Comparison of ENCODE assay signal across 9 cellular contexts in genomic region chr4:2040391-2041233, GRCh38. TPM values are rescaled to one million over a fixed set of nuclear protein-coding genes. Genes with fewer than 3 reads are reported as not detected.
DNase-seq lines count a peak whose midpoint lies in the region; ATAC-seq and TF ChIP-seq lines count a peak whose summit lies in the region.
"Had no signal": no experiment of that assay in that cellular context is flagged by ENCODE, and none has a peak within 500 bp of the region (broad histone marks: within the 10 kb centered on the region; RNA-seq: fewer than 3 reads in every experiment).

No MANE protein-coding gene starts in this region.

- H3K9ac ChIP-seq in GM23248 = no peak overlapping the region

- peak overlapping the region; percentile 51 for H3K4me2 ChIP-seq in GM23248 (ENCODE audit: unreplicated experiment)

- H3K27ac ChIP-seq in GM23248 (no peak overlapping the region), right atrium auricular region (no peak overlapping the region), sigmoid colon (no peak overlapping the region)

- peaks cover 8% of the 10 kb centered on the region; the same call in 1 of the 2 replicates for H3K27me3 ChIP-seq in GM23248 (replicated peaks; ENCODE audit: insufficient read depth)
- H3K27me3 ChIP-seq in right atrium auricular region = peaks cover 15 to 19% of the 10 kb centered on the region in 2 donors
- H3K27me3 ChIP-seq in sigmoid colon = peaks cover 24 to 75% (median 50%) of the 10 kb centered on the region in 3 donors

- no peaks in the 10 kb centered on the region for H3K4me1 ChIP-seq in GM23248 (ENCODE audit: insufficient read depth)
- H3K4me1 ChIP-seq in right atrium auricular region = peaks cover 0 to 25% of the 10 kb centered on the region in 2 donors
- H3K4me1 ChIP-seq in sigmoid colon = peaks cover 0 to 28% (median 27%) of the 10 kb centered on the region in 4 donors

- H4K20me1 ChIP-seq in GM23248 (ENCODE audit: insufficient read depth) = no peaks in the 10 kb centered on the region

- peak overlapping the region; percentile 82 for H2AFZ ChIP-seq in GM23248

- H3K36me3 ChIP-seq in GM23248 (ENCODE audit: low read depth) = no peaks in the 10 kb centered on the region
- no peaks in the 10 kb centered on the region for H3K36me3 ChIP-seq in right atrium auricular region
- H3K36me3 ChIP-seq in sigmoid colon = no peaks in the 10 kb centered on the region

- 3 to 6% methylated on average over 36 to 45 of the region's 91 CpGs for WGBS in GM23248 (ENCODE audit: low coverage in 1 of 2, low lambda C conversion rate in 2 of 2, missing lambda C conversion rate in 2 of 2), 2 experiments
- 11 to 52% methylated on average over 91 of the region's 91 CpGs for WGBS in sigmoid colon, 2 donors

- H3K27ac Mint-ChIP-seq in T-helper 17 cell = no peak overlapping the region

- peaks cover 13% of the 10 kb centered on the region for H3K4me1 Mint-ChIP-seq in T-helper 17 cell

- H3K9me2 ChIP-seq in GM23248 (ENCODE audit: insufficient read depth) = no peaks in the 10 kb centered on the region

- no peaks in the 10 kb centered on the region for H3K79me2 ChIP-seq in GM23248 (ENCODE audit: insufficient read depth)

- intact Hi-C loops in sigmoid colon (cut with DNase I) = no loop called here

- TF ChIP-seq CTCF in right atrium auricular region (IDR thresholded peaks at IDR 0.05) (no peak), sigmoid colon (IDR thresholded peaks at IDR 0.05) (no peak)

- H3K36me3 Mint-ChIP-seq in T-helper 17 cell (ENCODE audit: low read depth) = peaks cover 4% of the 10 kb centered on the region

- TF ChIP-seq POLR2A in sigmoid colon (IDR thresholded peaks at IDR 0.05) = no peak

- H3K27me3 Mint-ChIP-seq in T-helper 17 cell = peaks cover 37% of the 10 kb centered on the region

- no peak for ATAC-seq in T-helper 17 cell
- ATAC-seq in GM18861 (IDR thresholded peaks at IDR 0.05; ENCODE audit: unreplicated experiment) = no peak
- ATAC-seq in activated CD4-positive, CD25-positive, alpha-beta regulatory T cell treated with anti-CD3 and anti-CD28 coated beads, Interleukin-2, amount 50 U/mL, for 24 hours = no peak

- in situ Hi-C loops in GM23248 (cut with MboI) = no loop called here

- peak overlapping the region; percentile 75 for H3K4me3 ChIP-seq in GM23248
- H3K4me3 ChIP-seq in right atrium auricular region = peak overlapping the region; percentile 65 to 71
- peak overlapping the region in 3 of 4 donors; percentile 53 to 71 (median 64) for H3K4me3 ChIP-seq in sigmoid colon

- peak overlapping the region; percentile 73 for H3K4me3 Mint-ChIP-seq in T-helper 17 cell

- no peaks in the 10 kb centered on the region for H3F3A ChIP-seq in GM23248 (ENCODE audit: insufficient read depth)

- H3K9me3 ChIP-seq in GM23248 (ENCODE audit: low read depth) = no peaks in the 10 kb centered on the region
- no peaks in the 10 kb centered on the region for H3K9me3 ChIP-seq in T-helper 17 cell (ENCODE audit: control insufficient read depth, low read length, poor library complexity, severe bottlenecking)
- H3K9me3 ChIP-seq in right atrium auricular region = no peaks in the 10 kb centered on the region
- no peaks in the 10 kb centered on the region for H3K9me3 ChIP-seq in sigmoid colon

- TF ChIP-seq EP300 in sigmoid colon (IDR thresholded peaks at IDR 0.05) = no peak

- DNase-seq in GM23248 = no peak
- no peak for DNase-seq in T-helper 17 cell
- DNase-seq in right atrium auricular region (ENCODE audit: low spot score) = no peak
- DNase-seq in sigmoid colon = no peak
- no peak for DNase-seq in cerebellar cortex (ENCODE audit: low spot score)
- no peak for DNase-seq in activated CD4-positive, alpha-beta T cell treated with anti-CD3 and anti-CD28 coated beads for 48 hours

RNA-seq across cellular contexts. Expression of gene NAT8L, which starts 18.5 kb away (rescaled TPM):
- 0.38 TPM in 1 of 2 replicates, not detected in the other for total RNA-seq in GM23248 (2014; rRNA removed; shearing (Covaris generic))
- 0.03 TPM in 1 of 2 replicates, not detected in the other for polyA plus RNA-seq in GM23248 (2016; fragmentation: Nextera tagmentation; extraction: Ambion mirVana)
- not detected for total RNA-seq in T-helper 17 cell
- 1 to 10 TPM; 3.0 to 3.2 TPM for total RNA-seq in right atrium auricular region
- total RNA-seq in sigmoid colon = under 1 TPM in 3 of 4 donors, not detected in 1; 0.27 to 0.36 (median 0.28) TPM
- polyA plus RNA-seq in sigmoid colon = 1 to 10 TPM in 1 of 3 donors, under 1 TPM in 1, not detected in 1; under 0.01 to 2.4 TPM
- total RNA-seq: glomerular endothelial cell had no signal

RNA-seq across cellular contexts. Expression of gene NELFA, which starts 31.8 kb away (rescaled TPM):
- total RNA-seq in GM23248 (2014; rRNA removed; shearing (Covaris generic)) = 16.9 and 18.7 TPM in 2 replicates
- polyA plus RNA-seq in GM23248 (2016; fragmentation: Nextera tagmentation; extraction: Ambion mirVana) = 23.6 and 23.9 TPM in 2 replicates
- 10 to 100 TPM; 40.7 to 47.2 TPM for total RNA-seq in T-helper 17 cell
- 10 to 100 TPM in 1 of 2 donors, 1 to 10 TPM in 1; 8.0 to 12.7 TPM for total RNA-seq in right atrium auricular region
- 10 to 100 TPM; 14.3 to 19.3 (median 17.1) TPM for total RNA-seq in sigmoid colon
- polyA plus RNA-seq in sigmoid colon = 10 to 100 TPM; 13.8 to 27.4 (median 15.3) TPM
